In the genomic region with DNA sequence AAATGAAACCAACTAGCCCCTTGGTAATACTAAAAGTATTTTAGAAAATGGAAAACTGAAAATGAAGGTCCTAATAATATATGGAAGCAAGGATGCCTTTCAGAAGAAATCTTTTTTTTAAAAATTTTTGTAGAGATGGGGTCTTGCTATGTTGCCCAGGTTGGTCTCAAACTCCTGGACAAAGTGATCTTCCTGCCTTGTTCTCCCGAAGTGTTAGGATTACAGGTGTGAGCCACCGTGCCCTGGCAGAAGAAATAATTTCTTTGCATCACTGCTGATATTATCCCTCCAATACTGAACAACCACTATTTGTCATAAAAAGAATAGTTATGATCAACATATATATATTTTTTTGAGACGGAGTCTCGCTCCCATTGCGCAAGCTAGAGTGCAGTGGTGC, we compare ENCODE assay signal across 11 cellular contexts.
"Had no signal": no experiment of that assay in that cellular context is flagged by ENCODE, and none has a peak within 500 bp of the region (broad histone marks: within the 10 kb centered on the region; RNA-seq: fewer than 3 reads in every experiment).

No MANE protein-coding gene starts in this region.

- H3K4me2 ChIP-seq: GM23338 had no signal

- DNase-seq: GM23248, GOT3, H7, H9, HCEC 1CT, HFFc6 had no signal

- H2AFZ ChIP-seq: GM23248, GM23338 had no signal

- ATAC-seq: GM23338, HCT116 had no signal

- H3K4me3 ChIP-seq: GM23248, GM23338, HAP-1 had no signal

- H3K27ac ChIP-seq: GM23248 had no signal

- H3K9me3 ChIP-seq: HAP-1 had no signal

- H3K9ac ChIP-seq: GM23248 had no signal

- H3K36me3 ChIP-seq: HAP-1 had no signal

- FAIRE-seq: H1, H54 had no signal
